Comparison of ENCODE assay signal across 29 cellular contexts in genomic region chr11:30254307-30255298, GRCh38. TPM values are rescaled to one million over a fixed set of nuclear protein-coding genes. Genes with fewer than 3 reads are reported as not detected.
DNase-seq lines count a peak whose midpoint lies in the region; ATAC-seq and TF ChIP-seq lines count a peak whose summit lies in the region.
"Had no signal": no experiment of that assay in that cellular context is flagged by ENCODE, and none has a peak within 500 bp of the region (broad histone marks: within the 10 kb centered on the region; RNA-seq: fewer than 3 reads in every experiment).

No MANE protein-coding gene starts in this region.

- intact Hi-C loops in A673 (cut with micrococcal nuclease; ENCODE audit: unreplicated experiment) = no loop called here

- no peaks in the 10 kb centered on the region for H3K9me3 ChIP-seq in A673 (ENCODE audit: low read depth, low read length, poor library complexity, severe bottlenecking)
- H3K9me3 ChIP-seq in GM23248 (ENCODE audit: low read depth) = no peaks in the 10 kb centered on the region
- H3K9me3 ChIP-seq: thoracic aorta had no signal

- peaks cover 14% of the 10 kb centered on the region for H3K27me3 ChIP-seq in A673 (replicated peaks; ENCODE audit: insufficient read depth, low read depth, low read length, poor library complexity)
- no peaks in the 10 kb centered on the region for H3K27me3 ChIP-seq in GM23248 (replicated peaks; ENCODE audit: insufficient read depth)
- H3K27me3 ChIP-seq: cardiac muscle cell had no signal

- no peaks in the 10 kb centered on the region for H3F3A ChIP-seq in GM23248 (ENCODE audit: insufficient read depth)

- no peaks in the 10 kb centered on the region for H3K79me2 ChIP-seq in GM23248 (ENCODE audit: insufficient read depth)

- peak; percentile 22 for DNase-seq in A673 (ENCODE audit: low spot score)
- DNase-seq in GM23248 = peak; percentile 13
- peak; percentile 1 for DNase-seq in RPMI7951 (ENCODE audit: low read depth)
- peak; percentile 8 for DNase-seq in fibroblast of pulmonary artery (ENCODE audit: low read depth)
- DNase-seq in SHP77 treated with DMSO at 0.1 percent for 48 hours (lab: John Stamatoyannopoulos, UW) = no peak
- DNase-seq in stimulated activated CD4-positive, alpha-beta T cell treated with anti-CD3 and anti-CD28 coated beads, Interleukin-4, amount 100 ng/mL, for 4 hours = no peak
- DNase-seq in NCI-H510A (lab: John Stamatoyannopoulos, UW) = no peak
- DNase-seq: activated CD8-positive, alpha-beta T cell treated with anti-CD3 and anti-CD28 coated beads for 36 hours; activated gamma-delta T cell; activated naive CD8-positive, alpha-beta T cell treated with anti-CD3 and anti-CD28 coated beads, Interleukin-2, amount 50 U/mL, for 24 hours; activated T-cell treated with anti-CD3 and anti-CD28 coated beads for 4 hours; CD8-positive, alpha-beta memory T cell; DND-41; Karpas-422; NCI-H1105; NCI-H2081 treated with DMSO at 0.1 percent for 48 hours; stimulated activated CD4-positive, alpha-beta T cell treated with anti-CD3 and anti-CD28 coated beads, Interleukin-2, amount 100 ng/mL, for 48 hours; stimulated activated naive CD4-positive, alpha-beta T cell treated with Interleukin-2 at 50 U/mL for 16 hours; T1000 had no signal

- POLR2A ChIA-PET in A673 (lab: Charles Lee; ENCODE audit: low non-redundant PET) = no interaction called here

- H3K27ac ChIP-seq in A673 (ENCODE audit: low read depth, low read length, poor library complexity, severe bottlenecking) (no peak overlapping the region), GM23248 (no peak overlapping the region)
- H3K27ac ChIP-seq: cardiac muscle cell, thoracic aorta had no signal

- CTCF ChIA-PET in A673 (lab: Charles Lee) = no interaction called here

- no TSS peak for BruUV-seq in A673 (replicated peaks; lab: Mats Ljungman, UMichigan)

- no peak overlapping the region for H3K4me2 ChIP-seq in GM23248 (ENCODE audit: unreplicated experiment)
- H3K4me2 ChIP-seq: smooth muscle cell had no signal

- H3K4me1 ChIP-seq in A673 (ENCODE audit: insufficient read depth, low read length, poor library complexity, severe bottlenecking) (no peaks in the 10 kb centered on the region), GM23248 (ENCODE audit: insufficient read depth) (no peaks in the 10 kb centered on the region)

- no peak overlapping the region for H2AFZ ChIP-seq in GM23248

- H3K36me3 ChIP-seq in A673 (ENCODE audit: insufficient read depth, low read length, poor library complexity, severe bottlenecking) (no peaks in the 10 kb centered on the region), GM23248 (ENCODE audit: low read depth) (no peaks in the 10 kb centered on the region)
- H3K36me3 ChIP-seq: cardiac muscle cell, thoracic aorta had no signal

- no peak overlapping the region for H3K9ac ChIP-seq in GM23248

- in situ Hi-C loops in GM23248 (cut with MboI) = no loop called here

- WGBS in GM23248 (ENCODE audit: low coverage in 1 of 2, low lambda C conversion rate in 2 of 2, missing lambda C conversion rate in 2 of 2), 2 experiments = 5 to 6% methylated on average over 3 of the region's 3 CpGs

- no peak for TF ChIP-seq CTCF in A673 (conservative IDR thresholded peaks at IDR 0.05; ENCODE audit: low read depth, low read length)
- TF ChIP-seq CTCF in fibroblast of pulmonary artery (IDR thresholded peaks at IDR 0.05; ENCODE audit: low read length, missing control alignments) = no peak

- H3K4me3 ChIP-seq in A673 (ENCODE audit: low read depth, low read length, poor library complexity, severe bottlenecking) (no peak overlapping the region), GM23248 (no peak overlapping the region), fibroblast of pulmonary artery (replicated peaks; ENCODE audit: low read depth, low read length) (no peak overlapping the region)
- H3K4me3 ChIP-seq: cardiac muscle cell, smooth muscle cell, thoracic aorta had no signal

- H3K9me2 ChIP-seq in GM23248 (ENCODE audit: insufficient read depth) = no peaks in the 10 kb centered on the region

- no peak for ATAC-seq in HG02884 (IDR thresholded peaks at IDR 0.05; ENCODE audit: unreplicated experiment)
- ATAC-seq: activated CD4-positive, CD25-positive, alpha-beta regulatory T cell treated with anti-CD3 and anti-CD28 coated beads, Interleukin-2, amount 50 U/mL, for 24 hours; activated CD8-positive, alpha-beta T cell treated with anti-CD3 and anti-CD28 coated beads for 36 hours; activated naive CD8-positive, alpha-beta T cell treated with anti-CD3 and anti-CD28 coated beads, Interleukin-2, amount 50 U/mL, for 24 hours had no signal

- H4K20me1 ChIP-seq in GM23248 (ENCODE audit: insufficient read depth) = no peaks in the 10 kb centered on the region

RNA-seq across cellular contexts. Expression of gene FSHB, which starts 23.8 kb away (rescaled TPM):
- total RNA-seq in A673 (2021) = not detected in 2 replicates
- total RNA-seq in GM23248 (2014; rRNA removed; shearing (Covaris generic)) = not detected in 2 replicates
- polyA plus RNA-seq in GM23248 (2016; fragmentation: Nextera tagmentation; extraction: Ambion mirVana) = not detected in 2 replicates
- total RNA-seq in RPMI7951 (2014; rRNA removed; shearing (Covaris generic)) = not detected in 2 replicates
- total RNA-seq: activated CD8-positive, alpha-beta T cell treated with anti-CD3 and anti-CD28 coated beads for 36 hours; cardiac muscle cell; CD8-positive, alpha-beta memory T cell; dermis microvascular lymphatic vessel endothelial cell; H1; myocyte; NCI-H460; renal cortical epithelial cell; smooth muscle cell; thoracic aorta had no signal
- polyA plus RNA-seq: cardiac muscle cell; CD8-positive, alpha-beta memory T cell; H1; smooth muscle cell had no signal

Comparison
In these comparisons a context has a peak if more than half of its experiments do, and no peak if none do; other contexts are left out.
1. DNase-seq: peak in A673 (single experiment), GM23248 (single experiment), RPMI7951 (single experiment) and fibroblast of pulmonary artery (single experiment); none in SHP77 treated with DMSO at 0.1 percent for 48 hours (single experiment), stimulated activated CD4-positive, alpha-beta T cell treated with anti-CD3 and anti-CD28 coated beads, Interleukin-4, amount 100 ng/mL, for 4 hours (0 of 2) and NCI-H510A (single experiment).